In genomic region chr22:45237065-45237990, GRCh38 we compare ENCODE assay signal across 17 cellular contexts. TPM values are rescaled to one million over a fixed set of nuclear protein-coding genes. Genes with fewer than 3 reads are reported as not detected.
DNase-seq lines count a peak whose midpoint lies in the region; ATAC-seq and TF ChIP-seq lines count a peak whose summit lies in the region.
"Had no signal": no experiment of that assay in that cellular context is flagged by ENCODE, and none has a peak within 500 bp of the region (broad histone marks: within the 10 kb centered on the region; RNA-seq: fewer than 3 reads in every experiment).

No MANE protein-coding gene starts in this region.

- no peak for DNase-seq in activated naive CD4-positive, alpha-beta T cell treated with anti-CD3 and anti-CD28 coated beads, Interleukin-2, amount 10 ng/mL, durations not matched to agents 7 days and 5 days
- no peak for DNase-seq in activated naive CD4-positive, alpha-beta T cell treated with anti-CD3 and anti-CD28 coated beads for 36 hours
- DNase-seq in WTC11 (ENCODE audit: low spot score) (no peak), inferior parietal cortex (ENCODE audit: extremely low spot score) (no peak)
- DNase-seq in activated CD4-positive, CD25-positive, alpha-beta regulatory T cell (lab: John Stamatoyannopoulos, UW): no peak
- DNase-seq: activated CD4-positive, alpha-beta T cell treated with anti-CD3 and anti-CD28 coated beads, Interleukin-2, amount 50 U/mL, for 48 hours; activated T-cell treated with anti-CD3 and anti-CD28 coated beads, Interleukin-2, amount 50 U/mL, for 48 hours; Caco-2; cerebellar nuclear complex; NCI-H226 had no signal

- intact Hi-C loops in activated naive CD4-positive, alpha-beta T cell treated with anti-CD3 and anti-CD28 coated beads for 36 hours (cut with micrococcal nuclease): no loop called here

- no peaks in the 10 kb centered on the region for H3K9me3 ChIP-seq in liver (ENCODE audit: control insufficient read depth in 4 of 4, low read length in 3 of 4)
- H3K9me3 ChIP-seq: Caco-2 had no signal

- H3K27ac ChIP-seq in liver (ENCODE audit: low read depth in 1 of 2, low read length in 2 of 2): peak overlapping the region; percentile 32 to 63
- H3K27ac ChIP-seq: SK-N-MC had no signal

- peaks cover 27% of the 10 kb centered on the region for H3K4me1 Mint-ChIP-seq in activated naive CD4-positive, alpha-beta T cell treated with anti-CD3 and anti-CD28 coated beads, Interleukin-2, amount 10 ng/mL, durations not matched to agents 7 days and 5 days
- peaks cover 28% of the 10 kb centered on the region for H3K4me1 Mint-ChIP-seq in activated naive CD4-positive, alpha-beta T cell treated with anti-CD3 and anti-CD28 coated beads for 36 hours (ENCODE audit: low read depth)
- peaks cover 20% of the 10 kb centered on the region for H3K4me1 Mint-ChIP-seq in WTC11

- no peaks in the 10 kb centered on the region for H3K9me3 Mint-ChIP-seq in activated naive CD4-positive, alpha-beta T cell treated with anti-CD3 and anti-CD28 coated beads, Interleukin-2, amount 10 ng/mL, durations not matched to agents 7 days and 5 days
- no peaks in the 10 kb centered on the region for H3K9me3 Mint-ChIP-seq in activated naive CD4-positive, alpha-beta T cell treated with anti-CD3 and anti-CD28 coated beads for 36 hours
- H3K9me3 Mint-ChIP-seq in WTC11: no peaks in the 10 kb centered on the region

- no peaks in the 10 kb centered on the region for H3K36me3 ChIP-seq in liver (ENCODE audit: control insufficient read depth in 4 of 4, insufficient read depth in 3 of 4, low read depth in 1 of 4, low read length in 3 of 4)

- H3K9ac ChIP-seq in liver (ENCODE audit: low read depth in 1 of 2, low read length in 2 of 2): no peak overlapping the region

- peak overlapping the region; percentile 30 for H3K27ac Mint-ChIP-seq in activated naive CD4-positive, alpha-beta T cell treated with anti-CD3 and anti-CD28 coated beads, Interleukin-2, amount 10 ng/mL, durations not matched to agents 7 days and 5 days
- H3K27ac Mint-ChIP-seq in activated naive CD4-positive, alpha-beta T cell treated with anti-CD3 and anti-CD28 coated beads for 36 hours: no peak overlapping the region
- H3K27ac Mint-ChIP-seq in WTC11: peak overlapping the region; percentile 32

- no peak for TF ChIP-seq RAD21 in liver (IDR thresholded peaks at IDR 0.05)

- no peak overlapping the region for H3K4me3 Mint-ChIP-seq in activated naive CD4-positive, alpha-beta T cell treated with anti-CD3 and anti-CD28 coated beads, Interleukin-2, amount 10 ng/mL, durations not matched to agents 7 days and 5 days
- H3K4me3 Mint-ChIP-seq in activated naive CD4-positive, alpha-beta T cell treated with anti-CD3 and anti-CD28 coated beads for 36 hours: no peak overlapping the region
- no peak overlapping the region for H3K4me3 Mint-ChIP-seq in WTC11

- CTCF ChIA-PET in activated naive CD4-positive, alpha-beta T cell treated with anti-CD3 and anti-CD28 coated beads, Interleukin-2, amount 10 ng/mL, durations not matched to agents 7 days and 5 days (lab: Charles Lee): no interaction called here
- CTCF ChIA-PET in activated naive CD4-positive, alpha-beta T cell treated with anti-CD3 and anti-CD28 coated beads for 36 hours (lab: Charles Lee): interaction anchor here (0.6 kb wide), 1 partner anchor 143 kb away, joined by 5 read pairs; no protein-coding TSS in a partner anchor
- CTCF ChIA-PET in WTC11 (lab: Charles Lee): interaction anchor here (1.0 to 1.7 kb wide), 2 partner anchors 28 to 45 kb away, joined by 4 to 11 read pairs; no protein-coding TSS in a partner anchor

- H3K27me3 Mint-ChIP-seq in activated naive CD4-positive, alpha-beta T cell treated with anti-CD3 and anti-CD28 coated beads, Interleukin-2, amount 10 ng/mL, durations not matched to agents 7 days and 5 days: peaks cover 8% of the 10 kb centered on the region
- no peaks in the 10 kb centered on the region for H3K27me3 Mint-ChIP-seq in activated naive CD4-positive, alpha-beta T cell treated with anti-CD3 and anti-CD28 coated beads for 36 hours (ENCODE audit: low read depth)
- H3K27me3 Mint-ChIP-seq in WTC11 (ENCODE audit: low read depth): peaks cover 17% of the 10 kb centered on the region

- H3K27me3 ChIP-seq in liver (ENCODE audit: control insufficient read depth in 4 of 4, insufficient read depth in 4 of 4, low read length in 3 of 4): no peaks in the 10 kb centered on the region

- peaks cover 16 to 47% (median 26%) of the 10 kb centered on the region in 4 donors for H3K4me1 ChIP-seq in liver (ENCODE audit: control insufficient read depth in 4 of 4, insufficient read depth in 4 of 4, low read length in 3 of 4)

- ATAC-seq in WTC11 (no peak), HG03469 (IDR thresholded peaks at IDR 0.05; ENCODE audit: unreplicated experiment) (no peak), HG03457 (IDR thresholded peaks at IDR 0.05; ENCODE audit: unreplicated experiment) (no peak)

- H3K36me3 Mint-ChIP-seq in activated naive CD4-positive, alpha-beta T cell treated with anti-CD3 and anti-CD28 coated beads, Interleukin-2, amount 10 ng/mL, durations not matched to agents 7 days and 5 days: peaks cover 4% of the 10 kb centered on the region
- peaks cover 3% of the 10 kb centered on the region for H3K36me3 Mint-ChIP-seq in activated naive CD4-positive, alpha-beta T cell treated with anti-CD3 and anti-CD28 coated beads for 36 hours (ENCODE audit: low read depth)
- H3K36me3 Mint-ChIP-seq in WTC11: 0 out of 2 replicates have a peak, but pooled peaks cover 3% of the 10 kb centered on the region

- TF ChIP-seq CTCF in WTC11 (IDR thresholded peaks at IDR 0.05): no peak
- TF ChIP-seq CTCF in liver (IDR thresholded peaks at IDR 0.05; ENCODE audit: low read depth, low read length, missing input control): no peak

- POLR2A ChIA-PET in WTC11 (lab: Charles Lee): no interaction called here

- no peak overlapping the region for H3K4me3 ChIP-seq in liver (ENCODE audit: low read depth in 1 of 3, low read length in 3 of 3)
- H3K4me3 ChIP-seq: SK-N-MC had no signal

- WGBS in liver: 70% methylated on average over 15 of the region's 15 CpGs

TF ChIP-seq in WTC11, 78 proteins besides CTCF, POLR2A, EP300 and RAD21 (continues in another document):
- TF ChIP-seq PRRX2 (CRISPR knock-in tag; IDR thresholded peaks at IDR 0.05): no peak
- no peak for TF ChIP-seq ZSCAN18 (CRISPR knock-in tag; IDR thresholded peaks at IDR 0.05)

TF ChIP-seq in liver, 16 proteins besides CTCF, POLR2A, EP300 and RAD21 (continues in another document):
- TF ChIP-seq FOXA1 (IDR thresholded peaks at IDR 0.05) (no peak), GABPA (IDR thresholded peaks at IDR 0.05 in 1 of 2, conservative IDR thresholded peaks at IDR 0.05 in 1 of 2) (no peak), ZBTB33 (IDR thresholded peaks at IDR 0.05) (no peak), RXRA (IDR thresholded peaks at IDR 0.05) (peak in 1 of 2 donors; percentile 51), HNF4G (IDR thresholded peaks at IDR 0.05) (no peak), SP1 (IDR thresholded peaks at IDR 0.05) (peak; percentile 33), JUND (IDR thresholded peaks at IDR 0.05) (no peak), EGR1 (IDR thresholded peaks at IDR 0.05; ENCODE audit: low read depth in 2 of 2) (no peak), ATF3 (IDR thresholded peaks at IDR 0.05) (no peak), MAX (IDR thresholded peaks at IDR 0.05) (no peak), HNF4A (conservative IDR thresholded peaks at IDR 0.05) (peak; percentile 75 to 81)

RNA-seq across cellular contexts. Expression of gene KIAA0930, which starts 3.4 kb away (rescaled TPM):
- total RNA-seq in activated naive CD4-positive, alpha-beta T cell treated with anti-CD3 and anti-CD28 coated beads for 36 hours: 10 to 100 TPM; 16.6 to 19.5 TPM
- total RNA-seq in WTC11 (2021) (53.2 to 62.1 TPM (median 57.6 TPM) in 3 replicates), liver (10 to 100 TPM; 14.9 to 20.4 TPM)
- polyA plus RNA-seq in liver: 10 to 100 TPM in 1 of 2 donors, 1 to 10 TPM in 1; 6.1 to 30.0 TPM

RNA-seq across cellular contexts. Expression of gene UPK3A, which starts 47.4 kb away (rescaled TPM):
- not detected for total RNA-seq in activated naive CD4-positive, alpha-beta T cell treated with anti-CD3 and anti-CD28 coated beads for 36 hours
- 0.23 to 0.62 TPM (median 0.37 TPM) in 3 replicates for total RNA-seq in WTC11 (2021)
- under 1 TPM in 1 of 2 donors, not detected in 1; 0.42 TPM for total RNA-seq in liver
- not detected for polyA plus RNA-seq in liver
- total RNA-seq: glomerular endothelial cell, MCF 10A, pulmonary artery endothelial cell had no signal
